In the genomic region with DNA sequence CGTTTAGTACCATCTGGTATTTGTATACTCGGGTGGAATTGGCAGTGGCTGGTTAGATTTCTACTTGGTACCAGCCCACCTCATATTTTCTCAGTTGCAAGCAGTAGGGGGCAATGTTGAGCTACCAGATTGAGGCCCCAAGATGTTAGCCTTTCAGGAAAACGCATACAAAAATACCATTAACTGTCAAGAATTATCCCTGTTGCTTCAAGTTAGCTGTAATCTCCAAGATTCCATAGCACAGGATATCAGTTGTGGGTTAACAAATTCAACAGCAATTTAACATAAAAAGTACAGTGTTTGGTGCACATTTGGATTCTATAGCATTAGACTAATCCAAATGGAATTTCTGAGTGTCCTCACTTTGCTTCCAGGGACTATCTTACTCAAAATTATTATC, we compare ENCODE assay signal across 7 cellular contexts.
DNase-seq lines count a peak whose midpoint lies in the region; ATAC-seq and TF ChIP-seq lines count a peak whose summit lies in the region.

No MANE protein-coding gene starts in this region.

- WGBS in hepatocyte (ENCODE audit: low lambda C conversion rate, missing lambda C conversion rate): 3% methylated on average over 3 of the region's 3 CpGs
- whole genome bisulfite sequencing in smooth muscle cell (ENCODE audit: low lambda C conversion rate): 10% methylated on average over 3 of the region's 3 CpGs

- H3K4me1 ChIP-seq in KMS-11 (ENCODE audit: low read depth, poor library complexity, severe bottlenecking): no peaks in the 10 kb centered on the region
- H3K4me1 ChIP-seq in hepatocyte (ENCODE audit: insufficient read depth): peaks cover 18% of the 10 kb centered on the region
- H3K4me1 ChIP-seq in smooth muscle cell (ENCODE audit: low read depth): peaks cover 39% of the 10 kb centered on the region

- H3K4me3 ChIP-seq in KMS-11 (IDR thresholded peaks at IDR 0.05; ENCODE audit: insufficient read depth, low read depth, low read length) (no peak overlapping the region), hepatocyte (no peak overlapping the region), smooth muscle cell (no peak overlapping the region)

- H4K20me1 ChIP-seq in KMS-11 (ENCODE audit: insufficient read depth): no peaks in the 10 kb centered on the region
- H4K20me1 ChIP-seq in hepatocyte (ENCODE audit: insufficient read depth, poor library complexity, severe bottlenecking): no peaks in the 10 kb centered on the region
- no peaks in the 10 kb centered on the region for H4K20me1 ChIP-seq in smooth muscle cell (ENCODE audit: low read depth)

- no peak overlapping the region for H3K27ac ChIP-seq in KMS-11
- no peak overlapping the region for H3K27ac ChIP-seq in hepatocyte
- peak overlapping the region; percentile 80 for H3K27ac ChIP-seq in smooth muscle cell (ENCODE audit: low read depth)

- TF ChIP-seq CTCF in KMS-11 (conservative IDR thresholded peaks at IDR 0.05; ENCODE audit: low read depth, low read length): peak; percentile 71
- TF ChIP-seq CTCF in hepatocyte (IDR thresholded peaks at IDR 0.05; ENCODE audit: poor library complexity): peak; percentile 80
- TF ChIP-seq CTCF in smooth muscle cell (IDR thresholded peaks at IDR 0.05; ENCODE audit: borderline replicate concordance, insufficient read depth, poor library complexity, severe bottlenecking): peak; percentile 81

- H3K9ac ChIP-seq in KMS-11 (no peak overlapping the region), smooth muscle cell (ENCODE audit: low read depth) (peak overlapping the region; percentile 24)

- no peak overlapping the region for H2AFZ ChIP-seq in KMS-11 (ENCODE audit: low read depth)
- H2AFZ ChIP-seq in hepatocyte: no peak overlapping the region
- H2AFZ ChIP-seq in smooth muscle cell (ENCODE audit: low read depth): no peak overlapping the region

- H3K36me3 ChIP-seq in KMS-11 (ENCODE audit: insufficient read depth): no peaks in the 10 kb centered on the region
- H3K36me3 ChIP-seq in hepatocyte (replicated peaks; ENCODE audit: insufficient read depth, low read depth): no peaks in the 10 kb centered on the region
- peaks cover 4% of the 10 kb centered on the region for H3K36me3 ChIP-seq in smooth muscle cell (ENCODE audit: low read depth)

- no peak overlapping the region for H3K4me2 ChIP-seq in KMS-11
- H3K4me2 ChIP-seq in hepatocyte: peak overlapping the region; percentile 9
- H3K4me2 ChIP-seq in smooth muscle cell: peak overlapping the region; percentile 70

- DNase-seq in GM03348 (ENCODE audit: low spot score): peak; percentile 65
- peak; percentile 57 for DNase-seq in RPMI8226
- DNase-seq in anterior cingulate cortex (lab: John Stamatoyannopoulos, UW): peak in 41 of 58 donors; percentile 0 to 70 (median 23)
- peak; percentile 76 for DNase-seq in hepatocyte (ENCODE audit: low spot score)
- DNase-seq in smooth muscle cell (lab: John Stamatoyannopoulos, UW; ENCODE audit: unreplicated experiment): no peak

- H3K79me2 ChIP-seq in KMS-11 (ENCODE audit: insufficient read depth, low read depth) (no peaks in the 10 kb centered on the region), hepatocyte (no peaks in the 10 kb centered on the region), smooth muscle cell (ENCODE audit: low read depth) (no peaks in the 10 kb centered on the region)

- no peaks in the 10 kb centered on the region for H3K27me3 ChIP-seq in KMS-11 (ENCODE audit: insufficient read depth, low read depth)
- no peaks in the 10 kb centered on the region for H3K27me3 ChIP-seq in hepatocyte
- H3K27me3 ChIP-seq in smooth muscle cell (ENCODE audit: low read depth): no peaks in the 10 kb centered on the region

- no peak for ATAC-seq in HG02981 (IDR thresholded peaks at IDR 0.05; ENCODE audit: unreplicated experiment)

- H3K9me3 ChIP-seq in hepatocyte (ENCODE audit: low read depth): no peaks in the 10 kb centered on the region
- no peaks in the 10 kb centered on the region for H3K9me3 ChIP-seq in smooth muscle cell (replicated peaks; ENCODE audit: low read depth)

- no peaks in the 10 kb centered on the region for H3K9me2 ChIP-seq in hepatocyte (replicated peaks; ENCODE audit: insufficient read depth)

- H3F3A ChIP-seq in smooth muscle cell (ENCODE audit: low read depth): peaks cover 27% of the 10 kb centered on the region
